Comparison of ENCODE assay signal across 25 cellular contexts in the genomic region with DNA sequence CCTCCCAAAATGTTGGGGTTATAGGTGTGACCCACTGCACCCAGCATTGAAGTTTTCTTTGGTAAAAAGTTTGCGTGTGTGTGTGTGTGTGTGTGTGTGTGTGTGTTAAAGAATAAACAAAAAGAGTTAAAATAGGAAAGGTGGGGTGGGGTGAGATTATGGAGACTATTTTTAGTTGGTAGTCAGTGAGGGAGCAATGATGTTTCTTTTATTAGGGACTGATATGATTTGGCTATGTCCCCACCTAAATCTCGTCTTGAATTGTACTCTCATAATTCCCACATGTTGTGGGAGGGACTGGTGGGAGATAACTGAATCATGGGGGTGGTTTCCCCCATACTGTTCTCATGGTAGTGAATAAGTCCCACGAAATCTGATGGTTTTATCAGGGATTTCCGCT.
"Had no signal": no experiment of that assay in that cellular context is flagged by ENCODE, and none has a peak within 500 bp of the region (broad histone marks: within the 10 kb centered on the region; RNA-seq: fewer than 3 reads in every experiment).

No MANE protein-coding gene starts in this region.

- H3K9me3 ChIP-seq: stomach, suprapubic skin, testis, thoracic aorta, thyroid gland, tibial artery, tibial nerve, transverse colon, upper lobe of left lung, upper lobe of right lung, uterus, vagina had no signal

- DNase-seq: stimulated activated CD4-positive, alpha-beta T cell treated with anti-CD3 and anti-CD28 coated beads, Interleukin-2, amount 100 ng/mL, for 48 hours; stimulated activated CD4-positive, alpha-beta T cell treated with anti-CD3 and anti-CD28 coated beads, Interleukin-4, amount 100 ng/mL, for 24 hours; stimulated activated CD4-positive, alpha-beta T cell treated with anti-CD3 and anti-CD28 coated beads, Interleukin-4, amount 100 ng/mL, for 4 hours; stimulated activated CD8-positive, alpha-beta memory T cell treated with anti-CD3 and anti-CD28 coated beads, Interleukin-4, amount 100 ng/mL, for 48 hours; stimulated activated naive B cell treated with anti-CD40 and anti-IgM and Interleukin-4, amounts not matched to agents 10 μg/mL and 1 μg/mL and 100 μg/mL, for 72 hours; stimulated activated naive CD4-positive, alpha-beta T cell; stimulated activated naive CD4-positive, alpha-beta T cell treated with Interleukin-2 at 50 U/mL for 16 hours; stimulated activated naive CD8-positive, alpha-beta T cell treated with anti-CD3 and anti-CD28 coated beads, Interleukin-15, amount 100 ng/mL, for 72 hours; stimulated activated naive CD8-positive, alpha-beta T cell treated with anti-CD3 and anti-CD28 coated beads, Interleukin-15, Interleukin-2, amounts not matched to agents 100 U/mL and 50 U/mL, for 24 hours; stomach; substantia nigra; testis; thyroid gland; tibial artery; transverse colon; trophoblast cell; upper lobe of left lung; upper lobe of right lung; uterus had no signal

- H3K4me3 ChIP-seq: stomach, suprapubic skin, testis, thoracic aorta, thyroid gland, tibial artery, tibial nerve, transverse colon, upper lobe of left lung, upper lobe of right lung, uterus, vagina had no signal

- H3K36me3 ChIP-seq: suprapubic skin, thoracic aorta, thyroid gland, tibial nerve, transverse colon, upper lobe of left lung, upper lobe of right lung, uterus, vagina had no signal

- H3K27me3 ChIP-seq: stomach, suprapubic skin, testis, thyroid gland, tibial artery, tibial nerve, transverse colon, upper lobe of left lung, upper lobe of right lung, uterus, vagina had no signal

- ATAC-seq: stimulated activated effector memory CD8-positive, alpha-beta T cell treated with anti-CD3 and anti-CD28 coated beads, Interleukin-12 subunit alpha, Interleukin-12 subunit beta, amount 100 ng/mL, for 72 hours; stimulated activated memory B cell treated with anti-CD40 and anti-IgM and Interleukin-4, amounts not matched to agents 10 μg/mL and 1 μg/mL and 100 μg/mL, for 72 hours; stimulated activated naive B cell treated with anti-CD40 and anti-IgM and Interleukin-4, amounts not matched to agents 10 μg/mL and 1 μg/mL and 100 μg/mL, for 72 hours; stimulated activated naive CD8-positive, alpha-beta T cell treated with anti-CD3 and anti-CD28 coated beads, Interleukin-15, amount 100 ng/mL, for 72 hours; stimulated activated naive CD8-positive, alpha-beta T cell treated with anti-CD3 and anti-CD28 coated beads, Interleukin-15, Interleukin-2, amounts not matched to agents 100 U/mL and 50 U/mL, for 24 hours; upper lobe of right lung had no signal

- H3K27ac ChIP-seq: stomach, suprapubic skin, testis, thoracic aorta, thyroid gland, tibial artery, tibial nerve, transverse colon, upper lobe of left lung, upper lobe of right lung, uterus, vagina had no signal

- H3K4me1 ChIP-seq: stomach, testis, thyroid gland, tibial artery, tibial nerve, transverse colon, upper lobe of left lung, upper lobe of right lung, uterus, vagina had no signal
